ENCODE assay signal across 17 cellular contexts in the genomic region with DNA sequence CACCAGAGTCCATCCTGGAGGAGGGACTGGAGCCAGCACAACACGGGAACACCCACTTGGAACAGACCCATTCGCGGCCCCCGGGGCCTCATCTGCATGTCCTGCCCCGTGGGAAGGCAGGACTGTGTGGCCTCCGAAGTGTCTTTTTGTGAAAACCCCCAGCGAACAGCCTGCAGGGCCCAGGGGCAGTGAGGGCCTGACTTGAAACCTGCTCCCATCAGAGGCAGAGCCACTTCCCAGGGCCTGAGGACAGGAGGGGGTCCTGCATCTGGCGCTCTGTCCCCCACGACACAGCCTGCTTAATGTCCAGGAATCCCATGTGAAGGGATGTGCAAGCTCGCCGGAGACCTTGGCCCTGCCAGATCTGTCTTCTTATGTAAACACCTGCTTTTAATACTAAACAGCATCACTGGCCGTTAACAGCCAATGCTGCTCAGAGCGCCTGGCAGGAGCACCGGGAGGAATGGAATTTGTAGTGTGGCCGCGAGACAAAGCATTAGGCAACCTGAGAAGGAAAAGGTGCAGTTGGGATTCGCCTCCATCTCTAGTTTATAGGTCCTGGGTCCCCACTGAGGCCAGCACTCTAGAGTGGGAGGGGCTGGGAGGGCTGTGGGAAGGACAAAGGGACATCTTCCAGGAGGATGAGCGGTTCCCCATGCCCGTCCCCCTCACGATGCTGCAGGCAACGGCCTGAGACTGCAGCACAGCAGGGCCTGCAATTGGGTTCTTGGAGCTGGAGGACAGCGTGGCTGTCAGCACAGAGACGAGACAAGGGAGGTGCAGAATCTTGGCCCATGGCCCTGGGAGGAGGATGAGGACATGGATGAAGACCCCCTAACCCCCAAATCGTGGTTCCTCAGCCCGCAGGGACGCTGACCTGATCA. TPM values are rescaled to one million over a fixed set of nuclear protein-coding genes. Genes with fewer than 3 reads are reported as not detected.
DNase-seq lines count a peak whose midpoint lies in the region; ATAC-seq and TF ChIP-seq lines count a peak whose summit lies in the region.
"Had no signal": no experiment of that assay in that cellular context is flagged by ENCODE, and none has a peak within 500 bp of the region (broad histone marks: within the 10 kb centered on the region; RNA-seq: fewer than 3 reads in every experiment).

No MANE protein-coding gene starts in this region.

- H3K79me1 ChIP-seq in H9 (ENCODE audit: insufficient read depth, low read depth, low read length, poor library complexity, severe bottlenecking), result no peaks in the 10 kb centered on the region

- H3K9ac ChIP-seq in H9 (ENCODE audit: extremely low read depth, insufficient read length, low read length) (no peak overlapping the region), PC-3 (ENCODE audit: low read length) (no peak overlapping the region)

- no peak overlapping the region for H2BK20ac ChIP-seq in H9 (ENCODE audit: low read depth, low read length, poor library complexity, severe bottlenecking)

- H3K4me1 Mint-ChIP-seq in H9, result peaks cover 39 to 55% of the 10 kb centered on the region in 2 experiments

- H3K23me2 ChIP-seq in H9 (ENCODE audit: insufficient read length, low read depth, low read length, poor library complexity, severe bottlenecking), result no peaks in the 10 kb centered on the region

- H3K27ac ChIP-seq in H9 (ENCODE audit: insufficient read length, low read depth, low read length), result no peak overlapping the region
- H3K27ac ChIP-seq in PC-3 (ENCODE audit: low read length), result no peak overlapping the region
- no peak overlapping the region for H3K27ac ChIP-seq in heart right ventricle
- H3K27ac ChIP-seq in A673 (ENCODE audit: low read depth, low read length, poor library complexity, severe bottlenecking), result no peak overlapping the region
- H3K27ac ChIP-seq: psoas muscle had no signal

- WGBS in H9 (ENCODE audit: extremely low coverage, insufficient read length, low lambda C conversion rate), result no CpG with 5 or more reads among the region's 26 CpGs
- 53 to 55% methylated on average over 26 of the region's 26 CpGs for WGBS in heart right ventricle, 2 donors

- H2BK12ac ChIP-seq in H9 (ENCODE audit: insufficient read length, low read depth, low read length), result no peak overlapping the region

- H2AK5ac ChIP-seq in H9 (ENCODE audit: insufficient read length, low read length), result no peak overlapping the region

- 0 out of 5 replicates have a peak overlapping the region, but pooled peaks of 1 of the 2 experiments have one; percentile 2 for H3K4me3 Mint-ChIP-seq in H9

- no peak overlapping the region for H3T11ph ChIP-seq in H9 (ENCODE audit: low read length)

- H4K5ac ChIP-seq in H9 (ENCODE audit: insufficient read length, low read depth, low read length), result no peak overlapping the region

- TF ChIP-seq CTCF in H9 (conservative IDR thresholded peaks at IDR 0.05) (no peak), PC-3 (conservative IDR thresholded peaks at IDR 0.05; ENCODE audit: low read depth, low read length) (no peak), heart right ventricle (IDR thresholded peaks at IDR 0.05) (no peak), omental fat pad (IDR thresholded peaks at IDR 0.05) (no peak), A673 (conservative IDR thresholded peaks at IDR 0.05; ENCODE audit: low read depth, low read length) (no peak)

- no peak overlapping the region for H3K4ac ChIP-seq in H9 (ENCODE audit: low read depth, low read length)

- H4K20me1 ChIP-seq in H9 (ENCODE audit: control insufficient read depth, insufficient read depth, insufficient read length) (no peaks in the 10 kb centered on the region), PC-3 (ENCODE audit: low read length) (no peaks in the 10 kb centered on the region)

- no peak overlapping the region for H4K91ac ChIP-seq in H9 (ENCODE audit: insufficient read length, low read depth, low read length)

- H3K4me3 ChIP-seq in PC-3 (ENCODE audit: low read length) (no peak overlapping the region), heart right ventricle (no peak overlapping the region), A673 (ENCODE audit: low read depth, low read length, poor library complexity, severe bottlenecking) (no peak overlapping the region)
- H3K4me3 ChIP-seq: HAP-1, psoas muscle had no signal

- ATAC-seq in PC-3, result peak; percentile 10; the same call in 1 of the 2 replicates
- peak in 5 of 8 donors; percentile 26 to 54 (median 35) for ATAC-seq in heart right ventricle
- ATAC-seq in omental fat pad (ENCODE audit: low FRiP score), result peak; percentile 32
- ATAC-seq: esophagus mucosa, psoas muscle had no signal

- H3K27me3 ChIP-seq in H9 (ENCODE audit: insufficient read depth, low read length) (no peaks in the 10 kb centered on the region), PC-3 (ENCODE audit: low read length) (no peaks in the 10 kb centered on the region), heart right ventricle (no peaks in the 10 kb centered on the region), A673 (replicated peaks; ENCODE audit: insufficient read depth, low read depth, low read length, poor library complexity) (no peaks in the 10 kb centered on the region)

- H4K8ac ChIP-seq in H9 (replicated peaks; ENCODE audit: insufficient read length, low read depth, low read length), result no peak overlapping the region

- no peaks in the 10 kb centered on the region for H3F3A ChIP-seq in PC-3 (ENCODE audit: low read length, unreplicated experiment)

- no peaks in the 10 kb centered on the region for H3K27me3 Mint-ChIP-seq in H9 (ENCODE audit: low read depth)

- H2BK15ac ChIP-seq in H9 (ENCODE audit: low read depth, low read length), result no peak overlapping the region

- no peaks in the 10 kb centered on the region for H3K9me2 ChIP-seq in PC-3 (replicated peaks; ENCODE audit: low read length)

- H3K18ac ChIP-seq in H9 (ENCODE audit: insufficient read length, low read depth, low read length), result no peak overlapping the region

- no peak overlapping the region; the same call in 1 of the 2 replicates for H3K14ac ChIP-seq in H9 (ENCODE audit: insufficient read depth, low read length)

- intact Hi-C loops in PC-3 (cut with micrococcal nuclease) (no loop called here), heart right ventricle (cut with DNase I) (no loop called here), A673 (cut with micrococcal nuclease; ENCODE audit: unreplicated experiment) (no loop called here)

- H3K4me2 ChIP-seq in H9 (ENCODE audit: insufficient read depth, insufficient read length, low read length) (no peak overlapping the region), PC-3 (ENCODE audit: low read length) (no peak overlapping the region)

- no peaks in the 10 kb centered on the region; the same call in 1 of the 2 replicates for H3K4me1 ChIP-seq in H9 (ENCODE audit: insufficient read depth, low read length)
- no peaks in the 10 kb centered on the region for H3K4me1 ChIP-seq in PC-3 (ENCODE audit: insufficient read depth, low read length)
- peaks cover 0 to 8% (median 0%) of the 10 kb centered on the region in 9 donors for H3K4me1 ChIP-seq in heart right ventricle
- H3K4me1 ChIP-seq in A673 (ENCODE audit: insufficient read depth, low read length, poor library complexity, severe bottlenecking), result peaks cover 14% of the 10 kb centered on the region
- H3K4me1 ChIP-seq: HAP-1, psoas muscle had no signal

- H2AFZ ChIP-seq in H9 (ENCODE audit: low read length) (no peak overlapping the region), PC-3 (ENCODE audit: low read length) (no peak overlapping the region)

- DNase-seq in H9 (no peak), PC-3 (no peak), heart right ventricle (no peak), omental fat pad (ENCODE audit: low spot score) (no peak), A673 (ENCODE audit: low spot score) (no peak), NCI-H82 treated with DMSO at 0.1 percent for 48 hours (lab: John Stamatoyannopoulos, UW; ENCODE audit: unreplicated experiment) (no peak), NCI-H2171 treated with DMSO at 0.1 percent for 48 hours (lab: John Stamatoyannopoulos, UW) (no peak)
- no peak for DNase-seq in stimulated activated CD4-positive, alpha-beta T cell treated with anti-CD3 and anti-CD28 coated beads, Interleukin-1b, Interleukin-23, amount 100 ng/mL, for 48 hours
- DNase-seq: cerebellar nuclear complex, midbrain, NCI-H1930, psoas muscle had no signal

- BruUV-seq in PC-3 (replicated peaks; lab: Mats Ljungman, UMichigan) (no TSS peak), A673 (replicated peaks; lab: Mats Ljungman, UMichigan) (no TSS peak)

- H3K9me3 ChIP-seq in H9 (ENCODE audit: control insufficient read depth, low read depth, low read length), result no peaks in the 10 kb centered on the region
- no peaks in the 10 kb centered on the region for H3K9me3 ChIP-seq in PC-3 (ENCODE audit: low read length)
- no peaks in the 10 kb centered on the region for H3K9me3 ChIP-seq in heart right ventricle
- no peaks in the 10 kb centered on the region for H3K9me3 ChIP-seq in A673 (ENCODE audit: low read depth, low read length, poor library complexity, severe bottlenecking)
- H3K9me3 ChIP-seq: HAP-1, psoas muscle had no signal

- no peak overlapping the region for H3K56ac ChIP-seq in H9 (ENCODE audit: insufficient read length, low read depth, low read length)

- CTCF ChIA-PET in PC-3 (lab: Charles Lee) (interaction anchor here (1.0 kb wide), 1 partner anchor 10 kb away, joined by 3 read pairs; a partner anchor contains a TSS), A673 (lab: Charles Lee) (no interaction called here)

- H3K36me3 Mint-ChIP-seq in H9 (ENCODE audit: insufficient read depth in 1 of 3, low read depth in 3 of 3), result peaks cover 23 to 38% (median 34%) of the 10 kb centered on the region in 3 experiments; a peak in 6 of 7 replicates

- POLR2A ChIA-PET in PC-3 (lab: Charles Lee; ENCODE audit: unreplicated experiment) (no interaction called here), A673 (lab: Charles Lee; ENCODE audit: low non-redundant PET) (no interaction called here)

- H2BK5ac ChIP-seq in H9 (ENCODE audit: insufficient read length, low read length), result no peak overlapping the region

- H3K79me2 ChIP-seq in H9 (ENCODE audit: insufficient read depth, low read length) (no peaks in the 10 kb centered on the region), PC-3 (ENCODE audit: low read length) (no peaks in the 10 kb centered on the region)

- no peak overlapping the region for H2BK120ac ChIP-seq in H9 (ENCODE audit: low read depth, low read length, poor library complexity, severe bottlenecking)

- H3K36me3 ChIP-seq in PC-3 (ENCODE audit: low read depth, low read length) (peaks cover 35% of the 10 kb centered on the region), heart right ventricle (peaks cover 0 to 45% (median 31%) of the 10 kb centered on the region in 9 donors), A673 (ENCODE audit: insufficient read depth, low read length, poor library complexity, severe bottlenecking) (peaks cover 32% of the 10 kb centered on the region)

- peak overlapping the region; percentile 82 to 93 (median 86) for H3K27ac Mint-ChIP-seq in H9

- H3K23ac ChIP-seq in H9 (ENCODE audit: insufficient read length, low read depth, low read length), result no peak overlapping the region

- no peaks in the 10 kb centered on the region for H3K9me3 Mint-ChIP-seq in H9
- H3K9me3 Mint-ChIP-seq: activated naive CD4-positive, alpha-beta T cell treated with anti-CD3 and anti-CD28 coated beads, Interleukin-2, amount 50 U/mL, for 72 hours had no signal

RNA-seq across cellular contexts. Expression of a gene that starts 9.6 kb away (rescaled TPM):
- total RNA-seq in H9 (2021), result 0.48 and 0.53 TPM in 2 replicates
- 38.8 and 48.3 TPM in 2 replicates for total RNA-seq in PC-3 (2014; rRNA removed)
- under 1 TPM in 4 of 10 donors, not detected in 6; 0.04 to 0.31 (median 0.05) TPM for total RNA-seq in heart right ventricle
- polyA plus RNA-seq in heart right ventricle, result under 1 TPM; 0.04 to 0.07 TPM
- 1 to 10 TPM in 3 of 4 donors, under 1 TPM in 1; 0.47 to 3.7 (median 1.4) TPM for total RNA-seq in omental fat pad
- 0.15 and 0.21 TPM in 2 replicates for total RNA-seq in A673 (2021)
- total RNA-seq: M059J had no signal

RNA-seq across cellular contexts. Expression of a gene that starts 35.6 kb away (rescaled TPM):
- 85.1 and 86.1 TPM in 2 replicates for total RNA-seq in H9 (2021)
- 60.8 and 71.4 TPM in 2 replicates for total RNA-seq in PC-3 (2014; rRNA removed)
- 10 to 100 TPM; 53.6 to 69.7 (median 63.1) TPM for total RNA-seq in heart right ventricle
- polyA plus RNA-seq in heart right ventricle, result 10 to 100 TPM; 26.2 to 62.1 TPM
- 10 to 100 TPM; 42.3 to 62.0 (median 49.6) TPM for total RNA-seq in omental fat pad
- total RNA-seq in A673 (2021), result 96.4 and 101 TPM in 2 replicates

RNA-seq across cellular contexts. Expression of a gene that starts 36.1 kb away (rescaled TPM):
- total RNA-seq in H9 (2021) (11.7 and 14.3 TPM in 2 replicates), PC-3 (2014; rRNA removed) (4.3 and 8.5 TPM in 2 replicates), heart right ventricle (1 to 10 TPM in 7 of 10 donors, under 1 TPM in 3; 0.52 to 2.2 (median 1.3) TPM), omental fat pad (1 to 10 TPM; 5.0 to 8.0 (median 5.8) TPM), A673 (2021) (8.5 and 10.0 TPM in 2 replicates)
- 10 to 100 TPM in 1 of 2 donors, 1 to 10 TPM in 1; 2.4 to 11.3 TPM for polyA plus RNA-seq in heart right ventricle

RNA-seq across cellular contexts. Expression of a gene that starts 37.8 kb away (rescaled TPM):
- 0.79 and 0.81 TPM in 2 replicates for total RNA-seq in H9 (2021)
- total RNA-seq in PC-3 (2014; rRNA removed), result 0.69 and 2.2 TPM in 2 replicates
- total RNA-seq in heart right ventricle, result not detected
- under 1 TPM in 1 of 2 donors, not detected in 1; 0.10 TPM for polyA plus RNA-seq in heart right ventricle
- under 1 TPM in 1 of 4 donors, not detected in 3; 0.50 TPM for total RNA-seq in omental fat pad
- not detected in 2 replicates for total RNA-seq in A673 (2021)

RNA-seq across cellular contexts. Expression of a gene that starts 42.2 kb away (rescaled TPM):
- total RNA-seq in H9 (2021) (0.09 and 0.31 TPM in 2 replicates), PC-3 (2014; rRNA removed) (0.11 TPM in 1 of 2 replicates, not detected in the other), heart right ventricle (not detected), omental fat pad (not detected), A673 (2021) (not detected in 2 replicates)
- polyA plus RNA-seq in heart right ventricle, result 1 to 10 TPM; 1.1 to 1.6 TPM
- total RNA-seq: esophagus mucosa, G401 had no signal
